ENCODE assay signal across 8 cellular contexts in the genomic region with DNA sequence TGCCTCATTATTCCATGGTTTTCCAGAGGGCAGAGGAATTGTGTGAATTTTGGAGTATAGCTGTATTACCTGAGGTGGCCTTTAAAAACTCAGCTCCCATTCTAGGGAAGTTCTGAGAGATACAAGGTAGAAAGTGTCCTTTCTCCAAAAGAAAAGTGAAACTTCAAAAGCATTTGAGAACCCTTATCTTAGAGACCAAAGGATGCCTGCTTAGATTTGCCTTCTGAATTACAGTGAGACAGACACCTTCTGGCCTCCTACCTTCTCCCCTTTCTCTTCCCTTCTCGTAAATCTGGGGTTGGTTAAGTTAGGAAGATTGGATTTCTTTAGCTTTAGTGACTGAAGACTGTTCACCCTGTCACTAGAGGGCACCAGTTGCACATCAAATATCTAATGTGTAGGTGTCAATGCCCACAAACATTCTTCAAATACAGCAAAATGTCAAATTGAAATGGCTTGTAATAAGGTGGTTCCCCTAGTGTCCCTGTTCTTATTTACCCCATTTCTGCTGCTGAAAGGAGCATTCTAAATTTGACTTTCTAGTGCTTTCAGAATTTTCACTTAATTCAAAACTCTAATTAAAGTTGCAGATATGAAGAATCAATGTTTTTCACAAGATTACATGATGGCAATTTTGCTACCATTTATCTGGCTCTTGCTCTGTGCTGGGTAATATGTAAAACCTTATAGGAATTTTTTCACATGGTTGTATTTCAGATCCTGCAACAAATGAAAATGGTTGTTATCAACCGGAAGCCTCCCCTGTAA. TPM values are rescaled to one million over a fixed set of nuclear protein-coding genes. Genes with fewer than 3 reads are reported as not detected.
DNase-seq lines count a peak whose midpoint lies in the region; ATAC-seq, FAIRE-seq and TF ChIP-seq lines count a peak whose summit lies in the region.

No MANE protein-coding gene starts in this region.

- DNase-seq in D721Med (ENCODE audit: insufficient read length, low spot score) (no peak), NCI-H524 treated with DMSO at 0.1 percent for 48 hours (lab: John Stamatoyannopoulos, UW) (peak; percentile 23), fibroblast of the aortic adventitia (ENCODE audit: low read depth) (peak; percentile 73), osteoblast (ENCODE audit: insufficient read length, low spot score, missing footprints) (peak; percentile 75), mesenteric fat pad (ENCODE audit: low spot score) (no peak)
- peak; percentile 31 to 47 for DNase-seq in activated CD4-positive, alpha-beta T cell treated with anti-CD3 and anti-CD28 coated beads, Interleukin-2, amount 50 U/mL, for 48 hours

- H3K4me1 ChIP-seq in osteoblast (ENCODE audit: insufficient read depth, low read length) = peaks cover 7% of the 10 kb centered on the region

- no peaks in the 10 kb centered on the region for H3K36me3 ChIP-seq in osteoblast (ENCODE audit: insufficient read depth, low read length)

- no peak overlapping the region for H3K4me2 ChIP-seq in osteoblast (ENCODE audit: insufficient read depth, low read length)

- peaks cover 5% of the 10 kb centered on the region for H3K27me3 ChIP-seq in osteoblast (ENCODE audit: insufficient read depth, low read length)

- H3K79me2 ChIP-seq in osteoblast (ENCODE audit: insufficient read depth, low read length) = no peaks in the 10 kb centered on the region

- H4K20me1 ChIP-seq in osteoblast (ENCODE audit: insufficient read depth, low read length) = no peaks in the 10 kb centered on the region

- H3K9me3 ChIP-seq in osteoblast (ENCODE audit: low read depth, low read length) = no peaks in the 10 kb centered on the region

- H3K27ac ChIP-seq in osteoblast (ENCODE audit: low read depth, low read length) = no peak overlapping the region

- peak; percentile 96 for FAIRE-seq in D721Med (lab: Jason Lieb, UNC)

- peak; percentile 93 for TF ChIP-seq CTCF in D721Med (IDR thresholded peaks at IDR 0.05; ENCODE audit: insufficient read depth, missing control alignments)
- TF ChIP-seq CTCF in fibroblast of the aortic adventitia (IDR thresholded peaks at IDR 0.05; ENCODE audit: insufficient read depth, low read length) = peak; percentile 59
- TF ChIP-seq CTCF in osteoblast (IDR thresholded peaks at IDR 0.05; ENCODE audit: extremely low read depth, low read depth, low read length) = peak; percentile 76

- peak; percentile 50 for ATAC-seq in GM19351 (IDR thresholded peaks at IDR 0.05; ENCODE audit: unreplicated experiment)
- peak; percentile 50 for ATAC-seq in HG03378 (IDR thresholded peaks at IDR 0.05; ENCODE audit: unreplicated experiment)

- H3K4me3 ChIP-seq in fibroblast of the aortic adventitia (ENCODE audit: low read depth, low read length) (no peak overlapping the region), osteoblast (ENCODE audit: insufficient read depth, low read length) (no peak overlapping the region)

- H2AFZ ChIP-seq in osteoblast (ENCODE audit: low read length) = no peak overlapping the region

RNA-seq across cellular contexts. Expression of a gene that starts 46.7 kb away (rescaled TPM):
- total RNA-seq in fibroblast of the aortic adventitia (ENCODE audit: low replicate concordance) (49.2 and 79.5 TPM in 2 replicates), osteoblast (86.0 and 91.6 TPM in 2 replicates), mesenteric fat pad (47.5 TPM)

Comparison
In these comparisons a context has a peak if more than half of its experiments do, and no peak if none do; other contexts are left out.
1. DNase-seq: peak in NCI-H524 treated with DMSO at 0.1 percent for 48 hours (single experiment), activated CD4-positive, alpha-beta T cell treated with anti-CD3 and anti-CD28 coated beads, Interleukin-2, amount 50 U/mL, for 48 hours (2 of 2), fibroblast of the aortic adventitia (single experiment) and osteoblast (single experiment); none in D721Med (single experiment) and mesenteric fat pad (single experiment).
2. Peak in every context shown above with its lines, with median percentiles within 50 percentile points of each other: CTCF ChIP-seq.